In the genomic region with DNA sequence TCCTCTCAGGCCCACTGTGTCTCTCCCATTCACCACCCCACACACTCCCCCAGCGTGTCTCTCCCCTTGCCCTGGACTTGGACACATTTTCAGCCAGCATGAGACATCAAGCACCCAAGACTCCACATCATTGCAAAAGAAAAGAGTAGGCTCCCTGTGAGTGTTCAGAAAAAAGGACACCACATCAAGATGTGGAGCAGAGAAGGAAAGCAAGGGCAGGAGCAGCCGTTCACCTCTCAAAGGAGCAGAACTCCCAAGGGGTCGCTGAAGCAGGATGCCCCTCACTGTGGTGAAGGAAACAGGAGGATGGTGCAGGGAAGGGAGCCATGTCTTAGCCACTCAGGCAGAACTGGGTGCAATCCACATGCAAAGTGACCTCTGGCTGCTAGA, we compare ENCODE assay signal across 27 cellular contexts.
DNase-seq lines count a peak whose midpoint lies in the region; ATAC-seq and TF ChIP-seq lines count a peak whose summit lies in the region.
"Had no signal": no experiment of that assay in that cellular context is flagged by ENCODE, and none has a peak within 500 bp of the region (broad histone marks: within the 10 kb centered on the region; RNA-seq: fewer than 3 reads in every experiment).

No MANE protein-coding gene starts in this region.

- no peak for ATAC-seq in GM19463 (IDR thresholded peaks at IDR 0.05; ENCODE audit: unreplicated experiment)
- ATAC-seq: A549, HCT116 had no signal

- peak overlapping the region; percentile 76 for H3K4me2 ChIP-seq in BLaER1
- H3K4me2 ChIP-seq: A549, KMS-11 had no signal

- no TSS peak for BruUV-seq in A673 (replicated peaks; lab: Mats Ljungman, UMichigan)

- H3K4me3 ChIP-seq in A673 (ENCODE audit: low read depth, low read length, poor library complexity, severe bottlenecking) (no peak overlapping the region), BLaER1 (peak overlapping the region; percentile 6)
- H3K4me3 ChIP-seq: A549, Peyer's patch, SK-N-MC had no signal

- H3K27me3 Mint-ChIP-seq in osteocyte (ENCODE audit: unreplicated experiment) = no peaks in the 10 kb centered on the region

- H3K27ac Mint-ChIP-seq in osteocyte (ENCODE audit: unreplicated experiment) = no peak overlapping the region
- H3K27ac Mint-ChIP-seq: B cell, IgD-negative memory B cell had no signal

- no peak for DNase-seq in A673 (ENCODE audit: low spot score)
- DNase-seq in ecto neural progenitor cell (ENCODE audit: low spot score) = peak; percentile 30
- peak; percentile 68 for DNase-seq in osteocyte (ENCODE audit: extremely low spot score, unreplicated experiment)
- no peak for DNase-seq in activated naive CD4-positive, alpha-beta T cell treated with anti-CD3 and anti-CD28 coated beads, Interleukin-2, amount 50 U/mL, for 16 hours
- DNase-seq in NCI-H2081 (lab: John Stamatoyannopoulos, UW) = no peak
- DNase-seq: Calu3, DMS79 treated with DMSO at 0.1 percent for 48 hours, NCI-H1048, NCI-H1417, NCI-H1694, NCI-H2029 treated with DMSO at 0.1 percent for 48 hours, NCI-H2171, NCI-H226, NCI-H510A, NCI-H69, OCI-M1, SIG-M5 had no signal

- CTCF ChIA-PET in A673 (lab: Charles Lee) = interaction anchor here (0.5 to 1.2 kb wide), 2 partner anchors 78 to 117 kb away, joined by 3 to 4 read pairs; no protein-coding TSS in a partner anchor

- H3K4me1 ChIP-seq in A673 (ENCODE audit: insufficient read depth, low read length, poor library complexity, severe bottlenecking) (peaks cover 43% of the 10 kb centered on the region), BLaER1 (peaks cover 50% of the 10 kb centered on the region)
- H3K4me1 ChIP-seq: A549 had no signal

- H3K9me3 Mint-ChIP-seq in osteocyte (ENCODE audit: unreplicated experiment) = no peaks in the 10 kb centered on the region

- no peak overlapping the region for H3K4me3 Mint-ChIP-seq in osteocyte (ENCODE audit: unreplicated experiment)
- H3K4me3 Mint-ChIP-seq: B cell had no signal

- TF ChIP-seq CTCF in A673 (conservative IDR thresholded peaks at IDR 0.05; ENCODE audit: low read depth, low read length) = no peak
- no peak for TF ChIP-seq CTCF in osteocyte (IDR thresholded peaks at IDR 0.05)

- H3K27me3 ChIP-seq in A673 (replicated peaks; ENCODE audit: insufficient read depth, low read depth, low read length, poor library complexity) (no peaks in the 10 kb centered on the region), BLaER1 (no peaks in the 10 kb centered on the region)
- H3K27me3 ChIP-seq: Peyer's patch had no signal

- no peaks in the 10 kb centered on the region for H4K20me1 ChIP-seq in BLaER1

- H3K9ac ChIP-seq in BLaER1 = peak overlapping the region; percentile 8; the same call in 1 of the 2 replicates
- H3K9ac ChIP-seq: KMS-11 had no signal

- peak overlapping the region; percentile 75 for H3K27ac ChIP-seq in A673 (ENCODE audit: low read depth, low read length, poor library complexity, severe bottlenecking)
- H3K27ac ChIP-seq in BLaER1 = peak overlapping the region; percentile 66
- H3K27ac ChIP-seq: A549, HL-60, KMS-11, Peyer's patch, SK-N-MC had no signal

- H3K36me3 ChIP-seq in A673 (ENCODE audit: insufficient read depth, low read length, poor library complexity, severe bottlenecking) = no peaks in the 10 kb centered on the region
- H3K36me3 ChIP-seq in BLaER1 = no peaks in the 10 kb centered on the region
- H3K36me3 ChIP-seq: Peyer's patch had no signal

- POLR2A ChIA-PET in A673 (lab: Charles Lee; ENCODE audit: low non-redundant PET) = no interaction called here

- intact Hi-C loops in A673 (cut with micrococcal nuclease; ENCODE audit: unreplicated experiment) = no loop called here

- H3K9me3 ChIP-seq in A673 (ENCODE audit: low read depth, low read length, poor library complexity, severe bottlenecking) = no peaks in the 10 kb centered on the region
- H3K9me3 ChIP-seq in BLaER1 = no peaks in the 10 kb centered on the region
- H3K9me3 ChIP-seq: A549, Peyer's patch had no signal

- peaks cover 27% of the 10 kb centered on the region for H3K4me1 Mint-ChIP-seq in osteocyte (ENCODE audit: unreplicated experiment)

- H3K36me3 Mint-ChIP-seq in osteocyte (ENCODE audit: unreplicated experiment) = peaks cover 11% of the 10 kb centered on the region
- H3K36me3 Mint-ChIP-seq: IgD-negative memory B cell had no signal

Comparison
In these comparisons a context has a peak if more than half of its experiments do, and no peak if none do; other contexts are left out.
1. DNase-seq: peak in ecto neural progenitor cell (single experiment) and osteocyte (single experiment); none in A673 (single experiment), activated naive CD4-positive, alpha-beta T cell treated with anti-CD3 and anti-CD28 coated beads, Interleukin-2, amount 50 U/mL, for 16 hours (single experiment) and NCI-H2081 (0 of 2).